1 cellular context compared by ENCODE assay signal in genomic region chr15:37582852-37583251, GRCh38.
TF ChIP-seq lines count a peak whose summit lies in the region.

No MANE protein-coding gene starts in this region.

TF ChIP-seq in liver, 16 proteins besides CTCF, POLR2A, EP300 and RAD21 (continued from another document):
- TF ChIP-seq TAF1 (conservative IDR thresholded peaks at IDR 0.05) = no peak
- TF ChIP-seq NR2F2 (IDR thresholded peaks at IDR 0.05) = no peak
- TF ChIP-seq SP1 (IDR thresholded peaks at IDR 0.05) = no peak
- no peak for TF ChIP-seq RXRA (IDR thresholded peaks at IDR 0.05)
- TF ChIP-seq GABPA (IDR thresholded peaks at IDR 0.05 in 1 of 2, conservative IDR thresholded peaks at IDR 0.05 in 1 of 2) = no peak
- TF ChIP-seq FOXA1 (IDR thresholded peaks at IDR 0.05) = no peak
- no peak for TF ChIP-seq ATF3 (IDR thresholded peaks at IDR 0.05)
TF ChIP-seq in liver: peak in this region for 0.
